Comparison of ENCODE assay signal across 8 cellular contexts in the genomic region with DNA sequence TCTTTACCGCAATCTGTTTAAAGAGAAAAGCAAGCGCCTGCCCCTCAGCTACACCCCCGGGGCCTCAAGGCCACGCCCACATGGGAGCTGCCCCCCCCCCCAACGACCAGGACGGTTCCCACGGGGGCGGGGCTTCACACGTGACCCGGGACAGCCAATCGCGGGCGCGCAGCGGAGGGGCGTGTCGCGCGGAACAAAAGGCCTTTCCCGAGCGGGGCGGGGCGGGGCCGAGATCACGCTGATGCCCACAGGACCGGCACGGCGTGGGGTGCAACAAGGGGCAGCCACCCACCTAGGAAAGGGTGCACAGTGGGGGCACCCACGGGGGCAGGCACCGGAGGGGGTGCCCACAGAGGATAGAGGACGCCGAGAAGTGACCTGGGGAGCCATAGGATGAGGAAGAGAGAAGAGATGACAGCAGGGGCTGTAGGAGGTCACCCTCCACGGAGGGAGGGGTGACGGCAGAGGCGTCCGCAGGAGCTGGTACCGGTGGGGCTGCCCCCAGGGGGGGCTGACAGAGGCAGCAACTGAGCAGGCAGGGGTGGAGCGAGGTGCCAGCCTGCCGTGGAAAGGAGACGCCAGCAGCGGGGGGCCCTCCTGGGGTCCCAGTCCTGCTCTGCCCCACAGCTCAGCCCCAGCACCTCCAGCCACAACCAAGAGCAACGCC. TPM values are rescaled to one million over a fixed set of nuclear protein-coding genes. Genes with fewer than 3 reads are reported as not detected.
DNase-seq lines count a peak whose midpoint lies in the region; ATAC-seq and TF ChIP-seq lines count a peak whose summit lies in the region.

No MANE protein-coding gene starts in this region.

- H3K27ac ChIP-seq in breast epithelium (peak overlapping the region; percentile 3 to 48), skin epidermis (peak overlapping the region in 14 of 21 experiments; percentile 1 to 69 (median 41))

- TF ChIP-seq CTCF in WI38 (IDR thresholded peaks at IDR 0.05; ENCODE audit: low read depth, low read length) (no peak), breast epithelium (IDR thresholded peaks at IDR 0.05) (no peak)

- H3K36me3 ChIP-seq in breast epithelium = no peaks in the 10 kb centered on the region

- intact Hi-C loops in breast epithelium (cut with DNase I; ENCODE audit: low total_unique reads) = no loop called here

- H3K4me3 ChIP-seq in WI38 (ENCODE audit: low read depth, low read length) = peak overlapping the region; percentile 64
- H3K4me3 ChIP-seq in breast epithelium = peak overlapping the region; percentile 40 to 63 (median 48)
- H3K4me3 ChIP-seq in skin epidermis = peak overlapping the region; percentile 14 to 49 (median 40)

- H3K27me3 ChIP-seq in breast epithelium = no peaks in the 10 kb centered on the region

- TF ChIP-seq POLR2A in breast epithelium (IDR thresholded peaks at IDR 0.05) = no peak

- no peaks in the 10 kb centered on the region for H3K9me3 ChIP-seq in breast epithelium

- ATAC-seq in GM18502 (IDR thresholded peaks at IDR 0.05; ENCODE audit: poor library complexity, unreplicated experiment) (peak; percentile 84), HG03039 (IDR thresholded peaks at IDR 0.05; ENCODE audit: unreplicated experiment) (peak; percentile 60), HG02623 (IDR thresholded peaks at IDR 0.05; ENCODE audit: unreplicated experiment) (no peak)

- H3K4me1 ChIP-seq in breast epithelium = peaks cover under 1 to 6% of the 10 kb centered on the region in 2 donors

- DNase-seq in NCI-H2171 treated with DMSO at 0.1 percent for 48 hours (lab: John Stamatoyannopoulos, UW) = peak; percentile 85
- DNase-seq in breast epithelium (ENCODE audit: low spot score in 2 of 2) = peak; percentile 85 to 95
- peak; percentile 98 for DNase-seq in iPS-NIHi7 (ENCODE audit: extremely low spot score)

RNA-seq across cellular contexts. Expression of gene UNKL, which starts 6.2 kb away (rescaled TPM):
- 10 to 100 TPM; 18.6 to 28.5 (median 27.5) TPM for total RNA-seq in breast epithelium

RNA-seq across cellular contexts. Expression of gene UQCC4, which starts 12.2 kb away (rescaled TPM):
- total RNA-seq in breast epithelium = 10 to 100 TPM; 10.4 to 18.7 (median 14.6) TPM

RNA-seq across cellular contexts. Expression of gene PERCC1, which starts 22.6 kb away (rescaled TPM):
- total RNA-seq in breast epithelium = not detected

RNA-seq across cellular contexts. Expression of gene CCDC154, which starts 36.1 kb away (rescaled TPM):
- 1 to 10 TPM in 1 of 3 donors, under 1 TPM in 2; 0.48 to 1.2 (median 0.98) TPM for total RNA-seq in breast epithelium

RNA-seq across cellular contexts. Expression of gene GNPTG, which starts 56.6 kb away (rescaled TPM):
- total RNA-seq in breast epithelium = 10 to 100 TPM; 50.5 to 89.3 (median 58.4) TPM
